ENCODE assay signal across 1 cellular context in genomic region chr16:85306071-85306792, GRCh38.
TF ChIP-seq lines count a peak whose summit lies in the region.

No MANE protein-coding gene starts in this region.

TF ChIP-seq in HepG2, 621 proteins besides CTCF, POLR2A, EP300 and RAD21 (continued from another document and continues in another):
- 0 out of 2 replicates have a peak, but pooled peaks have one; percentile 59 for TF ChIP-seq NFKBIZ (CRISPR knock-in tag; IDR thresholded peaks at IDR 0.05)
- no peak for TF ChIP-seq ZNF317 (CRISPR knock-in tag; IDR thresholded peaks at IDR 0.05)
- TF ChIP-seq FOXO1 (CRISPR knock-in tag; IDR thresholded peaks at IDR 0.05), result peak; percentile 69; the same call in 1 of the 2 replicates
- TF ChIP-seq GPBP1L1 (CRISPR knock-in tag; IDR thresholded peaks at IDR 0.05), result no peak
- peak; percentile 92 for TF ChIP-seq ZNF335 (CRISPR knock-in tag; IDR thresholded peaks at IDR 0.05)
- TF ChIP-seq NFYB (CRISPR knock-in tag; IDR thresholded peaks at IDR 0.05), result no peak; the same call in 1 of the 2 replicates
- peak; percentile 69; the same call in 1 of the 2 replicates for TF ChIP-seq MXD3 (CRISPR knock-in tag; IDR thresholded peaks at IDR 0.05)
- no peak for TF ChIP-seq CC2D1A (CRISPR knock-in tag; IDR thresholded peaks at IDR 0.05)
- peak; percentile 78 for TF ChIP-seq PRDM10 (CRISPR knock-in tag; IDR thresholded peaks at IDR 0.05; ENCODE audit: low read depth)
- TF ChIP-seq RFX1 (IDR thresholded peaks at IDR 0.05), result no peak
- TF ChIP-seq FOXK2 (IDR thresholded peaks at IDR 0.05), result peak; percentile 40; the same call in 1 of the 2 replicates
- no peak for TF ChIP-seq CENPX (CRISPR knock-in tag; IDR thresholded peaks at IDR 0.05)
- TF ChIP-seq GATA4 (IDR thresholded peaks at IDR 0.05; ENCODE audit: borderline replicate concordance, low read depth), result no peak
- TF ChIP-seq LCORL (IDR thresholded peaks at IDR 0.05), result no peak
- peak; percentile 91 for TF ChIP-seq LCORL (CRISPR knock-in tag; IDR thresholded peaks at IDR 0.05)
- no peak for TF ChIP-seq ZNF75D (CRISPR knock-in tag; IDR thresholded peaks at IDR 0.05; ENCODE audit: borderline replicate concordance)
- TF ChIP-seq IKZF1 (IDR thresholded peaks at IDR 0.05), result no peak
- TF ChIP-seq ZNF432 (CRISPR knock-in tag; IDR thresholded peaks at IDR 0.05; ENCODE audit: borderline replicate concordance), result no peak
- peak; percentile 93 for TF ChIP-seq ZNF691 (CRISPR knock-in tag; IDR thresholded peaks at IDR 0.05; ENCODE audit: borderline replicate concordance, low read depth)
- no peak for TF ChIP-seq SRSF1 (optimal IDR thresholded peaks at IDR 0.05; ENCODE audit: low read depth, low read length)
- TF ChIP-seq ZNF572 (CRISPR knock-in tag; IDR thresholded peaks at IDR 0.05), result no peak
- TF ChIP-seq MYPOP (CRISPR knock-in tag; IDR thresholded peaks at IDR 0.05), result no peak
- TF ChIP-seq ZNF740 (CRISPR knock-in tag; IDR thresholded peaks at IDR 0.05), result no peak
- TF ChIP-seq SP5 (CRISPR knock-in tag; IDR thresholded peaks at IDR 0.05; ENCODE audit: borderline replicate concordance, low read depth), result peak; percentile 88
- TF ChIP-seq ZBTB42 (CRISPR knock-in tag; IDR thresholded peaks at IDR 0.05), result peak; percentile 27; the same call in 1 of the 2 replicates
- TF ChIP-seq ZSCAN31 (CRISPR knock-in tag; IDR thresholded peaks at IDR 0.05; ENCODE audit: low read depth), result 0 out of 2 replicates have a peak, but pooled peaks have one; percentile 52
- TF ChIP-seq ZNF761 (CRISPR knock-in tag; conservative IDR thresholded peaks at IDR 0.05), result 0 out of 2 replicates have a peak, but pooled peaks have one; percentile 44
- TF ChIP-seq MEF2D (CRISPR knock-in tag; IDR thresholded peaks at IDR 0.05), result peak; percentile 85
- no peak for TF ChIP-seq NFE2L2 (IDR thresholded peaks at IDR 0.05; ENCODE audit: low read length)
- peak; percentile 39; the same call in 1 of the 2 replicates for TF ChIP-seq ZNF652 (CRISPR knock-in tag; IDR thresholded peaks at IDR 0.05; ENCODE audit: borderline replicate concordance, low read depth)
- no peak; the same call in 1 of the 2 replicates for TF ChIP-seq ZNF124 (CRISPR knock-in tag; IDR thresholded peaks at IDR 0.05)
- peak; percentile 70; the same call in 1 of the 2 replicates for TF ChIP-seq ZBTB33 (CRISPR knock-in tag; IDR thresholded peaks at IDR 0.05)
- peak; percentile 79 for TF ChIP-seq ZNF589 (CRISPR knock-in tag; conservative IDR thresholded peaks at IDR 0.05)
- TF ChIP-seq GMEB2 (CRISPR knock-in tag; IDR thresholded peaks at IDR 0.05; ENCODE audit: low read depth), result peak; percentile 59; the same call in 1 of the 2 replicates
- TF ChIP-seq SPEN (CRISPR knock-in tag; IDR thresholded peaks at IDR 0.05; ENCODE audit: low read depth), result peak; percentile 86
- TF ChIP-seq ZEB1 (IDR thresholded peaks at IDR 0.05; ENCODE audit: insufficient replicate concordance, low read depth), result no peak
- TF ChIP-seq CBX1 (IDR thresholded peaks at IDR 0.05; ENCODE audit: low read depth), result no peak
- TF ChIP-seq ATAD3A (CRISPR knock-in tag; IDR thresholded peaks at IDR 0.05), result no peak
- TF ChIP-seq SNAPC4 (CRISPR knock-in tag; IDR thresholded peaks at IDR 0.05), result no peak
- no peak for TF ChIP-seq ZNF567 (CRISPR knock-in tag; IDR thresholded peaks at IDR 0.05; ENCODE audit: borderline replicate concordance)
- TF ChIP-seq CREBL2 (CRISPR knock-in tag; IDR thresholded peaks at IDR 0.05; ENCODE audit: borderline replicate concordance), result no peak
- TF ChIP-seq ZFP1 (CRISPR knock-in tag; IDR thresholded peaks at IDR 0.05), result 0 out of 2 replicates have a peak, but pooled peaks have one; percentile 47
- peak; percentile 86; the same call in 1 of the 2 replicates for TF ChIP-seq IRX3 (CRISPR knock-in tag; IDR thresholded peaks at IDR 0.05; ENCODE audit: borderline replicate concordance, low read depth)
- peak; percentile 87 for TF ChIP-seq ZNF574 (CRISPR knock-in tag; IDR thresholded peaks at IDR 0.05)
- TF ChIP-seq ZNF644 (CRISPR knock-in tag; IDR thresholded peaks at IDR 0.05; ENCODE audit: low read depth), result peak; percentile 44; the same call in 1 of the 2 replicates
